ENCODE assay signal across 21 cellular contexts in the genomic region with DNA sequence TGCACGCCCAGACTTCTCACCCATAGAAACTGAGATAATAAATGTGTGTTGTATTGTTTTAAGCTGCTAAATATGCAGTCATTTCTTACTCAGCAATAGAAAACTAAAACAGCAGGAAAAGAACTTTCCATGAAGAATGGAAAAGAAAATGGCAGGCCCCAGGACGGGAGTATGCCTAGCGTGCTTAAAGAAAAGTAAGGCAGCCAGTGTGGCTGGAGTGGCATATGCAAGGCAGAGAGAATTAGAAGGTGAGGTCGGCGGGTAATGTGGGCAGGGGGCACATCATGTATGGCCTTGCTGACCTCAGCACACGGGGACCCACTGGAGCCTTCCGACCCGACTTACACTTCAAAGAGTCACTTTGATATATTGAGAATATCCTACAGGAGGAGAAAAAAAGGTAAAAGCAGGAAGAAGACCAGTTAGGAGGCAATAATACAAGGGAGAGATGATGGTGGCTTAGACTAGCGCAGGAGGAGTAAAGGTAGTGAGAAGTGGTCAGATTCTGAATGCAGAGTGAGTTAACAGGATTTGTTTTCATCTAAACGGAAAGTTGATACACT. TPM values are rescaled to one million over a fixed set of nuclear protein-coding genes. Genes with fewer than 3 reads are reported as not detected.
A peak's percentile ranks its signal among the peaks of the same experiment; 100 is the strongest.
DNase-seq lines count a peak whose midpoint lies in the region; ATAC-seq, FAIRE-seq and TF ChIP-seq lines count a peak whose summit lies in the region.
"Had no signal": no experiment of that assay in that cellular context is flagged by ENCODE, and none has a peak within 500 bp of the region (broad histone marks: within the 10 kb centered on the region; RNA-seq: fewer than 3 reads in every experiment).

No MANE protein-coding gene starts in this region.

- H3K4me1 Mint-ChIP-seq in CD14-positive monocyte = peaks cover 6% of the 10 kb centered on the region
- H3K4me1 Mint-ChIP-seq: CD4-positive, CD25-positive, alpha-beta regulatory T cell had no signal

- H3K9me3 Mint-ChIP-seq in CD14-positive monocyte = peaks cover 0 to 7% (median 2%) of the 10 kb centered on the region in 7 donors
- H3K9me3 Mint-ChIP-seq: CD4-positive, CD25-positive, alpha-beta regulatory T cell; IgD-negative memory B cell had no signal

- no peak overlapping the region for H2AFZ ChIP-seq in fibroblast of lung (ENCODE audit: low read length)

- H3K79me2 ChIP-seq in fibroblast of lung (ENCODE audit: control insufficient read depth, insufficient read depth, low read length) = no peaks in the 10 kb centered on the region

- H3K36me3 ChIP-seq in ascending aorta = peaks cover 0 to 10% of the 10 kb centered on the region in 2 donors
- no peaks in the 10 kb centered on the region for H3K36me3 ChIP-seq in fibroblast of lung (ENCODE audit: control insufficient read depth, insufficient read depth, low read length)
- H3K36me3 ChIP-seq in thoracic aorta = no peaks in the 10 kb centered on the region

- FAIRE-seq in GM12891 (lab: Jason Lieb, UNC) = peak; percentile 9

- H3K27ac Mint-ChIP-seq in CD14-positive monocyte = peak overlapping the region in 1 of 7 donors; percentile 1
- H3K27ac Mint-ChIP-seq: CD4-positive, CD25-positive, alpha-beta regulatory T cell; H9 had no signal

- H3K4me1 ChIP-seq in ascending aorta (peaks cover 0 to 3% of the 10 kb centered on the region in 2 donors), fibroblast of lung (ENCODE audit: control insufficient read depth, extremely low read depth, insufficient read depth, low read length) (peaks cover 16% of the 10 kb centered on the region), thoracic aorta (ENCODE audit: control insufficient read depth in 1 of 2, low read depth in 2 of 2) (peaks cover 5 to 24% of the 10 kb centered on the region in 2 donors)
- H3K4me1 ChIP-seq: Caco-2 had no signal

- intact Hi-C loops in ascending aorta (cut with DNase I) = loop anchor here (1.0 to 10.0 kb wide), 2 partner anchors 157 to 1242 kb away; a partner anchor contains a TSS
- intact Hi-C loops in CD14-positive monocyte (cut with micrococcal nuclease) = no loop called here

- ATAC-seq in thoracic aorta (ENCODE audit: insufficient number of reproducible peaks, low FRiP score, low read depth) = no peak

- H3K9me3 ChIP-seq in ascending aorta (no peaks in the 10 kb centered on the region), fibroblast of lung (ENCODE audit: control insufficient read depth, insufficient read depth, low read depth, low read length) (no peaks in the 10 kb centered on the region), thoracic aorta (no peaks in the 10 kb centered on the region)
- H3K9me3 ChIP-seq: Caco-2 had no signal

- no peak overlapping the region for H3K4me2 ChIP-seq in fibroblast of lung (ENCODE audit: extremely low read depth, insufficient read depth, low read length)

- H3K27me3 ChIP-seq in ascending aorta (no peaks in the 10 kb centered on the region), fibroblast of lung (ENCODE audit: control insufficient read depth, insufficient read depth, low read length) (no peaks in the 10 kb centered on the region), thoracic aorta (replicated peaks; ENCODE audit: insufficient read depth) (no peaks in the 10 kb centered on the region)

- H3K4me3 ChIP-seq in ascending aorta (peak overlapping the region in 1 of 2 donors; percentile 2), fibroblast of lung (replicated peaks in 1 of 4; ENCODE audit: control extremely low read depth in 1 of 4, insufficient read depth in 1 of 4, low read depth in 3 of 4, low read length in 4 of 4) (no peak overlapping the region), thoracic aorta (no peak overlapping the region)

- H3K27me3 Mint-ChIP-seq in CD14-positive monocyte (ENCODE audit: low read depth in 3 of 3) = peaks cover 0 to 2% (median 0%) of the 10 kb centered on the region in 3 donors
- H3K27me3 Mint-ChIP-seq: CD4-positive, CD25-positive, alpha-beta regulatory T cell; IgD-negative memory B cell had no signal

- no peak for TF ChIP-seq POLR2A in GM12891 (IDR thresholded peaks at IDR 0.05; ENCODE audit: low read depth, low read length)

- DNase-seq in GM12891 (ENCODE audit: insufficient read length, low spot score) = no peak
- DNase-seq in ascending aorta (ENCODE audit: low spot score in 2 of 2) = peak in 1 of 2 donors; percentile 65
- no peak for DNase-seq in fibroblast of lung (ENCODE audit: low read depth in 2 of 2)
- no peak for DNase-seq in thoracic aorta (ENCODE audit: low spot score)
- no peak for DNase-seq in substantia nigra (lab: John Stamatoyannopoulos, UW)
- no peak for DNase-seq in activated gamma-delta T cell treated with Interleukin-2 at 50 U/mL for 16 hours
- DNase-seq in CD14-positive monocyte (ENCODE audit: low spot score) = no peak
- DNase-seq: Caco-2; CD4-positive, CD25-positive, alpha-beta regulatory T cell; DMS153; H9; NCI-H1417; NCI-H187 treated with DMSO at 0.1 percent for 48 hours; NCI-H69; SIG-M5 had no signal

- H3K4me3 Mint-ChIP-seq in CD14-positive monocyte = no peak overlapping the region
- H3K4me3 Mint-ChIP-seq: CD4-positive, CD25-positive, alpha-beta regulatory T cell; H9; IgD-negative memory B cell had no signal

- H4K20me1 ChIP-seq in fibroblast of lung (ENCODE audit: control insufficient read depth, extremely low read depth, insufficient read depth, low read length) = no peaks in the 10 kb centered on the region

- peak overlapping the region; percentile 78 to 85 for H3K27ac ChIP-seq in ascending aorta
- peak overlapping the region; percentile 60 for H3K27ac ChIP-seq in fibroblast of lung (ENCODE audit: insufficient read depth, low read length)
- peak overlapping the region; percentile 80 to 81 for H3K27ac ChIP-seq in thoracic aorta
- no peak overlapping the region for H3K27ac ChIP-seq in substantia nigra (ENCODE audit: low read depth, low read length, poor library complexity, severe bottlenecking)

- peaks cover 10 to 13% of the 10 kb centered on the region in 2 donors for H3K36me3 Mint-ChIP-seq in CD14-positive monocyte

- no peak overlapping the region for H3K9ac ChIP-seq in fibroblast of lung (ENCODE audit: insufficient read depth, low read length)

- TF ChIP-seq CTCF in ascending aorta (IDR thresholded peaks at IDR 0.05) = no peak
- no peak for TF ChIP-seq CTCF in fibroblast of lung (conservative IDR thresholded peaks at IDR 0.05 in 1 of 2, IDR thresholded peaks at IDR 0.05 in 1 of 2; ENCODE audit: low read depth in 1 of 2, low read length in 2 of 2)
- TF ChIP-seq CTCF in thoracic aorta (IDR thresholded peaks at IDR 0.05) = no peak
- TF ChIP-seq CTCF in CD14-positive monocyte (IDR thresholded peaks at IDR 0.05) = no peak

TF ChIP-seq in GM12891, 5 proteins besides CTCF, POLR2A, EP300 and RAD21:
- TF ChIP-seq TAF1 (IDR thresholded peaks at IDR 0.05; ENCODE audit: low read depth, low read length) (no peak), SPI1 (IDR thresholded peaks at IDR 0.05; ENCODE audit: low read depth, low read length) (no peak), POLR2AphosphoS5 (IDR thresholded peaks at IDR 0.05; ENCODE audit: low read depth, low read length) (no peak), POU2F2 (IDR thresholded peaks at IDR 0.05; ENCODE audit: low read depth, low read length) (no peak), PAX5 (IDR thresholded peaks at IDR 0.05; ENCODE audit: insufficient read depth, low read length, severe bottlenecking) (no peak)
TF ChIP-seq in GM12891: peak in this region for 0.

RNA-seq across cellular contexts. Expression of a gene that starts 20.5 kb away (rescaled TPM):
- 19.0 TPM for polyA plus RNA-seq in GM12891 (2012; ENCODE audit: low read depth, missing spikeins)
- total RNA-seq in ascending aorta (21.2 TPM), fibroblast of lung (30.0 and 36.2 TPM in 2 replicates), thoracic aorta (10 to 100 TPM; 30.3 to 57.8 TPM)
- polyA plus RNA-seq in fibroblast of lung (21.6 and 31.0 TPM in 2 replicates), CD14-positive monocyte (10 to 100 TPM; 39.7 to 43.5 TPM)
- polyA plus RNA-seq in fibroblast of lung (2012) = 17.1 and 23.0 TPM in 2 replicates
- 6.6 and 10.1 TPM in 2 replicates for polyA minus RNA-seq in fibroblast of lung (ENCODE audit: low replicate concordance)

RNA-seq across cellular contexts. Expression of a gene that starts 30.4 kb away (rescaled TPM):
- polyA plus RNA-seq in GM12891 (2012; ENCODE audit: low read depth, missing spikeins) = 3.8 TPM
- total RNA-seq in ascending aorta = 4.8 TPM
- total RNA-seq in fibroblast of lung = 23.1 and 28.9 TPM in 2 replicates
- 42.3 and 67.0 TPM in 2 replicates for polyA plus RNA-seq in fibroblast of lung
- 18.2 and 33.0 TPM in 2 replicates for polyA plus RNA-seq in fibroblast of lung (2012)
- polyA minus RNA-seq in fibroblast of lung (ENCODE audit: low replicate concordance) = 12.3 and 23.8 TPM in 2 replicates
- 10 to 100 TPM in 1 of 2 donors, 1 to 10 TPM in 1; 9.7 to 20.0 TPM for total RNA-seq in thoracic aorta
- polyA plus RNA-seq in CD14-positive monocyte = 1 to 10 TPM; 6.7 to 7.8 TPM

RNA-seq across cellular contexts. Expression of a gene that starts 30.6 kb away (rescaled TPM):
- 9.7 TPM for polyA plus RNA-seq in GM12891 (2012; ENCODE audit: low read depth, missing spikeins)
- total RNA-seq in ascending aorta (not detected), fibroblast of lung (10.0 and 18.0 TPM in 2 replicates), thoracic aorta (1 to 10 TPM; 3.9 to 6.4 TPM)
- polyA plus RNA-seq in fibroblast of lung (19.1 and 27.0 TPM in 2 replicates), CD14-positive monocyte (1 to 10 TPM; 4.2 to 6.7 TPM)
- 24.9 and 28.6 TPM in 2 replicates for polyA plus RNA-seq in fibroblast of lung (2012)
- 0.11 TPM in 1 of 2 replicates, not detected in the other for polyA minus RNA-seq in fibroblast of lung (ENCODE audit: low replicate concordance)

RNA-seq across cellular contexts. Expression of a gene that starts 31.9 kb away (rescaled TPM):
- polyA plus RNA-seq in GM12891 (2012; ENCODE audit: low read depth, missing spikeins) = not detected
- total RNA-seq in ascending aorta = not detected
- total RNA-seq in fibroblast of lung = not detected in 2 replicates
- polyA plus RNA-seq in fibroblast of lung = not detected in 2 replicates
- polyA plus RNA-seq in fibroblast of lung (2012) = not detected in 2 replicates
- not detected in 2 replicates for polyA minus RNA-seq in fibroblast of lung (ENCODE audit: low replicate concordance)
- not detected for total RNA-seq in thoracic aorta
- polyA plus RNA-seq in CD14-positive monocyte = not detected
- total RNA-seq: A673; Caco-2; CD4-positive, CD25-positive, alpha-beta regulatory T cell; H9; HT1080; LHCN-M2; OCI-LY7; RPMI7951 had no signal
- polyA plus RNA-seq: CD4-positive, CD25-positive, alpha-beta regulatory T cell; IgD-negative memory B cell had no signal
